In genomic region chr15:88563638-88564037, GRCh38 we compare ENCODE assay signal across 1 cellular context.
TF ChIP-seq lines count a peak whose summit lies in the region.

No MANE protein-coding gene starts in this region.

TF ChIP-seq in K562, 482 proteins besides CTCF, POLR2A, EP300 and RAD21 (continues in another document):
- TF ChIP-seq RB1 (IDR thresholded peaks at IDR 0.05; ENCODE audit: low read depth) (no peak), PHF21A (IDR thresholded peaks at IDR 0.05; ENCODE audit: borderline replicate concordance, low read depth) (no peak), KDM5B (IDR thresholded peaks at IDR 0.05; ENCODE audit: insufficient replicate concordance, low read depth, low read length) (no peak), ZBTB11 (CRISPR knock-in tag; IDR thresholded peaks at IDR 0.05) (no peak), CC2D1A (IDR thresholded peaks at IDR 0.05) (peak; percentile 76; the same call in 1 of the 2 replicates), ZKSCAN8 (CRISPR knock-in tag; IDR thresholded peaks at IDR 0.05) (no peak), SRSF9 (IDR thresholded peaks at IDR 0.05; ENCODE audit: borderline replicate concordance, low read depth, low read length) (no peak), BRCA1 (IDR thresholded peaks at IDR 0.05) (no peak), BRCA1 (CRISPR knock-in tag; IDR thresholded peaks at IDR 0.05) (no peak), ZNF668 (CRISPR knock-in tag; IDR thresholded peaks at IDR 0.05) (no peak), ZNF449 (CRISPR knock-in tag; IDR thresholded peaks at IDR 0.05) (no peak), ARID2 (IDR thresholded peaks at IDR 0.05) (no peak), HMBOX1 (IDR thresholded peaks at IDR 0.05) (no peak), HDGF (IDR thresholded peaks at IDR 0.05) (peak; percentile 80; the same call in 1 of the 2 replicates), ARID3B (CRISPR knock-in tag; IDR thresholded peaks at IDR 0.05; ENCODE audit: borderline replicate concordance) (no peak), PHTF2 (CRISPR knock-in tag; IDR thresholded peaks at IDR 0.05) (no peak), BCL6 (CRISPR knock-in tag; IDR thresholded peaks at IDR 0.05) (no peak), SLC30A9 (CRISPR knock-in tag; IDR thresholded peaks at IDR 0.05) (no peak), RBFOX2 (IDR thresholded peaks at IDR 0.05; ENCODE audit: low read depth, low read length) (no peak), KDM2B (CRISPR knock-in tag; IDR thresholded peaks at IDR 0.05) (no peak), IRF9 (tag; IDR thresholded peaks at IDR 0.05) (no peak), TCF7L2 (IDR thresholded peaks at IDR 0.05; ENCODE audit: low read depth, low read length) (no peak), ZSCAN29 (IDR thresholded peaks at IDR 0.05) (no peak), HOXB6 (CRISPR knock-in tag; IDR thresholded peaks at IDR 0.05; ENCODE audit: borderline replicate concordance) (no peak), JUNB (CRISPR knock-in tag; conservative IDR thresholded peaks at IDR 0.05) (no peak), RBM14 (IDR thresholded peaks at IDR 0.05; ENCODE audit: borderline replicate concordance, insufficient read depth, low read depth, low read length) (no peak), NBN (IDR thresholded peaks at IDR 0.05; ENCODE audit: low read depth) (0 out of 2 replicates have a peak, but pooled peaks have one; percentile 72), SAFB (IDR thresholded peaks at IDR 0.05; ENCODE audit: borderline replicate concordance, low read depth, low read length) (no peak), NCOA4 (IDR thresholded peaks at IDR 0.05; ENCODE audit: partially characterized antibody) (no peak), ATF7 (IDR thresholded peaks at IDR 0.05) (peak; percentile 78), NR3C1 (CRISPR knock-in tag; IDR thresholded peaks at IDR 0.05) (no peak), OTX1 (CRISPR knock-in tag; IDR thresholded peaks at IDR 0.05) (no peak), NCOR1 (IDR thresholded peaks at IDR 0.05) (peak; percentile 54; the same call in 1 of the 2 replicates), ESRRB (CRISPR knock-in tag; IDR thresholded peaks at IDR 0.05; ENCODE audit: borderline replicate concordance) (no peak), HCFC1 (IDR thresholded peaks at IDR 0.05; ENCODE audit: low read depth, low read length) (no peak), ZFP36 (IDR thresholded peaks at IDR 0.05; ENCODE audit: low read depth, low read length, partially characterized antibody) (no peak), PCBP1 (IDR thresholded peaks at IDR 0.05; ENCODE audit: low read depth, low read length, poor library complexity, severe bottlenecking) (no peak), POLR3A (IDR thresholded peaks at IDR 0.05; ENCODE audit: borderline replicate concordance, extremely low read depth, insufficient read depth, insufficient read length) (no peak), SRSF7 (optimal IDR thresholded peaks at IDR 0.05; ENCODE audit: low read depth, low read length) (no peak), EWSR1 (IDR thresholded peaks at IDR 0.05; ENCODE audit: borderline replicate concordance, low read depth, partially characterized antibody) (no peak), HNRNPL (IDR thresholded peaks at IDR 0.05; ENCODE audit: low read depth, low read length) (no peak), CEBPG (CRISPR knock-in tag; IDR thresholded peaks at IDR 0.05) (peak; percentile 74; the same call in 1 of the 2 replicates), CEBPG (tag; conservative IDR thresholded peaks at IDR 0.05 in 1 of 2, IDR thresholded peaks at IDR 0.05 in 1 of 2) (no peak), ZNF77 (CRISPR knock-in tag; IDR thresholded peaks at IDR 0.05) (no peak), ZBTB7A (IDR thresholded peaks at IDR 0.05; ENCODE audit: borderline replicate concordance, control insufficient read depth, low read depth, low read length) (no peak), GATA2 (CRISPR knock-in tag; IDR thresholded peaks at IDR 0.05) (peak; percentile 52; the same call in 1 of the 2 replicates), ASH1L (IDR thresholded peaks at IDR 0.05; ENCODE audit: borderline replicate concordance, low read depth, partially characterized antibody) (no peak), ESRRA (IDR thresholded peaks at IDR 0.05; ENCODE audit: borderline replicate concordance, low read depth) (no peak), MTA1 (IDR thresholded peaks at IDR 0.05; ENCODE audit: borderline replicate concordance) (no peak), ZNF212 (CRISPR knock-in tag; IDR thresholded peaks at IDR 0.05) (no peak), SIRT6 (IDR thresholded peaks at IDR 0.05; ENCODE audit: low read depth, low read length) (no peak), NFXL1 (CRISPR knock-in tag; IDR thresholded peaks at IDR 0.05) (no peak), TEAD1 (CRISPR knock-in tag; IDR thresholded peaks at IDR 0.05) (no peak), PREB (CRISPR knock-in tag; IDR thresholded peaks at IDR 0.05) (no peak), BRF1 (IDR thresholded peaks at IDR 0.05; ENCODE audit: borderline replicate concordance, extremely low read depth, insufficient read length) (no peak), CCAR2 (IDR thresholded peaks at IDR 0.05; ENCODE audit: low read depth, low read length) (no peak), CHAMP1 (IDR thresholded peaks at IDR 0.05) (no peak), CAMTA2 (CRISPR knock-in tag; conservative IDR thresholded peaks at IDR 0.05) (no peak), YY1 (IDR thresholded peaks at IDR 0.05; ENCODE audit: borderline replicate concordance in 1 of 3, control insufficient read depth in 1 of 3, extremely low read depth in 1 of 3, insufficient read depth in 3 of 3, insufficient read length in 1 of 3, insufficient replicate concordance in 2 of 3, low read depth in 1 of 3, low read length in 2 of 3) (no peak), POLR2G (IDR thresholded peaks at IDR 0.05; ENCODE audit: low read depth, low read length) (no peak), ZFP91 (CRISPR knock-in tag; IDR thresholded peaks at IDR 0.05) (no peak), C11orf30 (IDR thresholded peaks at IDR 0.05; ENCODE audit: low read depth) (no peak), L3MBTL2 (IDR thresholded peaks at IDR 0.05) (no peak)
